In genomic region chr5:146018461-146019375, GRCh38 we compare ENCODE assay signal across 20 cellular contexts.
"Had no signal": no experiment of that assay in that cellular context is flagged by ENCODE, and none has a peak within 500 bp of the region (broad histone marks: within the 10 kb centered on the region; RNA-seq: fewer than 3 reads in every experiment).

No MANE protein-coding gene starts in this region.

- H3K79me2 ChIP-seq: parathyroid adenoma had no signal

- H3K27ac ChIP-seq: colonic mucosa, esophagus squamous epithelium, parathyroid adenoma, sigmoid colon, suprapubic skin, thyroid gland, uterus had no signal

- H3K36me3 ChIP-seq: prostate gland, sigmoid colon, thyroid gland, uterus had no signal

- H3K9ac ChIP-seq: parathyroid adenoma had no signal

- H2AFZ ChIP-seq: parathyroid adenoma had no signal

- H3K9me3 ChIP-seq: colonic mucosa, esophagus squamous epithelium, heart left ventricle, prostate gland, sigmoid colon, suprapubic skin, thyroid gland, uterus had no signal

- H3K4me3 ChIP-seq: colonic mucosa, esophagus squamous epithelium, heart left ventricle, prostate gland, sigmoid colon, suprapubic skin, thyroid gland, uterus had no signal

- DNase-seq: colonic mucosa; dermis blood vessel endothelial cell; esophagus squamous epithelium; foreskin melanocyte; heart left ventricle; hippocampal formation; kidney glomerular epithelial cell; mammary epithelial cell; naive thymus-derived CD4-positive, alpha-beta T cell; nephron progenitor cell; retina; sigmoid colon; small intestine; stimulated activated CD4-positive, alpha-beta T cell treated with anti-CD3 and anti-CD28 coated beads, Interleukin-2, amount 100 ng/mL, for 48 hours; stimulated activated naive CD4-positive, alpha-beta T cell treated with Interleukin-2 at 50 U/mL for 16 hours; thyroid gland; uterus had no signal

- ATAC-seq: naive thymus-derived CD4-positive, alpha-beta T cell had no signal

- H3K4me1 ChIP-seq: colonic mucosa, esophagus squamous epithelium, parathyroid adenoma, prostate gland, sigmoid colon, suprapubic skin, uterus had no signal

- H3K27me3 ChIP-seq: colonic mucosa, esophagus squamous epithelium, heart left ventricle, sigmoid colon, suprapubic skin, thyroid gland, uterus had no signal
